Comparison of ENCODE assay signal across 21 cellular contexts in genomic region chr14:20956376-20956976, GRCh38. TPM values are rescaled to one million over a fixed set of nuclear protein-coding genes. Genes with fewer than 3 reads are reported as not detected.
A peak's percentile ranks its signal among the peaks of the same experiment; 100 is the strongest.
DNase-seq lines count a peak whose midpoint lies in the region; ATAC-seq and TF ChIP-seq lines count a peak whose summit lies in the region.
"Had no signal": no experiment of that assay in that cellular context is flagged by ENCODE, and none has a peak within 500 bp of the region (broad histone marks: within the 10 kb centered on the region; RNA-seq: fewer than 3 reads in every experiment).

No MANE protein-coding gene starts in this region.

- 73 to 91% methylated on average over 5 to 11 of the region's 11 CpGs for WGBS in transverse colon (ENCODE audit: low coverage in 1 of 2), 2 donors

- TF ChIP-seq CTCF in neutrophil (IDR thresholded peaks at IDR 0.05) (no peak), transverse colon (IDR thresholded peaks at IDR 0.05) (no peak)

- H3K9me3 ChIP-seq in KOPT-K1 (ENCODE audit: insufficient read depth, low read length, poor library complexity, severe bottlenecking) (no peaks in the 10 kb centered on the region), neutrophil (no peaks in the 10 kb centered on the region), transverse colon (no peaks in the 10 kb centered on the region)
- H3K9me3 ChIP-seq: SJSA1 had no signal

- CTCF ChIA-PET in activated CD8-positive, alpha-beta T cell treated with anti-CD3 and anti-CD28 coated beads, Interleukin-2, amount 10 ng/mL, durations not matched to agents 7 days and 5 days (lab: Charles Lee): interaction anchor here (1.0 to 2.7 kb wide), 3 partner anchors 15 to 99 kb away, joined by 3 to 15 read pairs (median 4); no protein-coding TSS in a partner anchor

- peak overlapping the region; percentile 75 for H3K27ac ChIP-seq in KOPT-K1 (ENCODE audit: low read depth, low read length, poor library complexity, severe bottlenecking)
- H3K27ac ChIP-seq in neutrophil: peak overlapping the region; percentile 77
- no peak overlapping the region for H3K27ac ChIP-seq in transverse colon
- H3K27ac ChIP-seq: PC-9, SJSA1 had no signal

- no peak for DNase-seq in activated naive CD8-positive, alpha-beta T cell treated with anti-CD3 and anti-CD28 coated beads, Interleukin-2, amount 10 ng/mL, durations not matched to agents 7 days and 5 days
- no peak for DNase-seq in activated naive CD8-positive, alpha-beta T cell treated with anti-CD3 and anti-CD28 coated beads, Interleukin-2, amount 50 U/mL, for 24 hours
- DNase-seq in activated CD8-positive, alpha-beta T cell treated with anti-CD3 and anti-CD28 coated beads, Interleukin-2, amount 10 ng/mL, durations not matched to agents 7 days and 5 days: no peak
- no peak for DNase-seq in pons (ENCODE audit: low spot score)
- DNase-seq in transverse colon: no peak
- DNase-seq: C1 segment of cervical spinal cord, DMS 273 treated with DMSO at 0.1 percent for 48 hours, GDM1, NCI-H1048, NCI-H1436, NCI-H2029, NCI-H345, NCI-H524 treated with DMSO at 0.1 percent for 48 hours, PC-9 had no signal

- H3K27me3 Mint-ChIP-seq in activated naive CD8-positive, alpha-beta T cell treated with anti-CD3 and anti-CD28 coated beads, Interleukin-2, amount 10 ng/mL, durations not matched to agents 7 days and 5 days: peaks cover 17% of the 10 kb centered on the region
- H3K27me3 Mint-ChIP-seq in activated naive CD8-positive, alpha-beta T cell treated with anti-CD3 and anti-CD28 coated beads, Interleukin-2, amount 50 U/mL, for 24 hours: peaks cover 8% of the 10 kb centered on the region
- H3K27me3 Mint-ChIP-seq in activated CD8-positive, alpha-beta T cell treated with anti-CD3 and anti-CD28 coated beads, Interleukin-2, amount 10 ng/mL, durations not matched to agents 7 days and 5 days (ENCODE audit: low read depth): peaks cover 23% of the 10 kb centered on the region

- TF ChIP-seq EP300 in transverse colon (IDR thresholded peaks at IDR 0.05; ENCODE audit: low read depth): no peak

- no peaks in the 10 kb centered on the region for H3K9me3 Mint-ChIP-seq in activated naive CD8-positive, alpha-beta T cell treated with anti-CD3 and anti-CD28 coated beads, Interleukin-2, amount 10 ng/mL, durations not matched to agents 7 days and 5 days
- no peaks in the 10 kb centered on the region for H3K9me3 Mint-ChIP-seq in activated naive CD8-positive, alpha-beta T cell treated with anti-CD3 and anti-CD28 coated beads, Interleukin-2, amount 50 U/mL, for 24 hours
- H3K9me3 Mint-ChIP-seq in activated CD8-positive, alpha-beta T cell treated with anti-CD3 and anti-CD28 coated beads, Interleukin-2, amount 10 ng/mL, durations not matched to agents 7 days and 5 days (ENCODE audit: insufficient read depth): no peaks in the 10 kb centered on the region

- H3K4me3 ChIP-seq in neutrophil (ENCODE audit: low read depth in 1 of 2, low read length in 1 of 2): no peak overlapping the region
- H3K4me3 ChIP-seq in transverse colon: no peak overlapping the region
- H3K4me3 ChIP-seq: PC-9, SJSA1 had no signal

- POLR2A ChIA-PET in activated naive CD8-positive, alpha-beta T cell treated with anti-CD3 and anti-CD28 coated beads, Interleukin-2, amount 10 ng/mL, durations not matched to agents 7 days and 5 days (lab: Charles Lee): interaction anchor here (1.3 kb wide), 1 partner anchor 14 kb away, joined by 4 read pairs; no protein-coding TSS in a partner anchor
- POLR2A ChIA-PET in activated CD8-positive, alpha-beta T cell treated with anti-CD3 and anti-CD28 coated beads, Interleukin-2, amount 10 ng/mL, durations not matched to agents 7 days and 5 days (lab: Charles Lee): no interaction called here

- H3K36me3 Mint-ChIP-seq in activated naive CD8-positive, alpha-beta T cell treated with anti-CD3 and anti-CD28 coated beads, Interleukin-2, amount 10 ng/mL, durations not matched to agents 7 days and 5 days: peaks cover 2% of the 10 kb centered on the region
- no peaks in the 10 kb centered on the region for H3K36me3 Mint-ChIP-seq in activated naive CD8-positive, alpha-beta T cell treated with anti-CD3 and anti-CD28 coated beads, Interleukin-2, amount 50 U/mL, for 24 hours (ENCODE audit: low read depth)
- H3K36me3 Mint-ChIP-seq in activated CD8-positive, alpha-beta T cell treated with anti-CD3 and anti-CD28 coated beads, Interleukin-2, amount 10 ng/mL, durations not matched to agents 7 days and 5 days (ENCODE audit: low read depth): no peaks in the 10 kb centered on the region

- H3K27me3 ChIP-seq in neutrophil: no peaks in the 10 kb centered on the region
- H3K27me3 ChIP-seq in transverse colon: no peaks in the 10 kb centered on the region

- TF ChIP-seq POLR2A in transverse colon (IDR thresholded peaks at IDR 0.05): no peak

- H3K27ac Mint-ChIP-seq in activated naive CD8-positive, alpha-beta T cell treated with anti-CD3 and anti-CD28 coated beads, Interleukin-2, amount 10 ng/mL, durations not matched to agents 7 days and 5 days: no peak overlapping the region
- H3K27ac Mint-ChIP-seq in activated naive CD8-positive, alpha-beta T cell treated with anti-CD3 and anti-CD28 coated beads, Interleukin-2, amount 50 U/mL, for 24 hours: no peak overlapping the region
- H3K27ac Mint-ChIP-seq in activated CD8-positive, alpha-beta T cell treated with anti-CD3 and anti-CD28 coated beads, Interleukin-2, amount 10 ng/mL, durations not matched to agents 7 days and 5 days: peak overlapping the region; percentile 13

- ATAC-seq in activated naive CD8-positive, alpha-beta T cell treated with anti-CD3 and anti-CD28 coated beads, Interleukin-2, amount 10 ng/mL, durations not matched to agents 7 days and 5 days (ENCODE audit: low read depth): no peak
- ATAC-seq in activated naive CD8-positive, alpha-beta T cell treated with anti-CD3 and anti-CD28 coated beads, Interleukin-2, amount 50 U/mL, for 24 hours: no peak
- ATAC-seq in activated CD8-positive, alpha-beta T cell treated with anti-CD3 and anti-CD28 coated beads, Interleukin-2, amount 10 ng/mL, durations not matched to agents 7 days and 5 days: no peak
- ATAC-seq in GM21381 (IDR thresholded peaks at IDR 0.05; ENCODE audit: unreplicated experiment): no peak

- peak overlapping the region; percentile 18 for H3K4me3 Mint-ChIP-seq in activated naive CD8-positive, alpha-beta T cell treated with anti-CD3 and anti-CD28 coated beads, Interleukin-2, amount 10 ng/mL, durations not matched to agents 7 days and 5 days
- no peak overlapping the region for H3K4me3 Mint-ChIP-seq in activated naive CD8-positive, alpha-beta T cell treated with anti-CD3 and anti-CD28 coated beads, Interleukin-2, amount 50 U/mL, for 24 hours
- no peak overlapping the region for H3K4me3 Mint-ChIP-seq in activated CD8-positive, alpha-beta T cell treated with anti-CD3 and anti-CD28 coated beads, Interleukin-2, amount 10 ng/mL, durations not matched to agents 7 days and 5 days

- intact Hi-C loops in transverse colon (cut with DNase I; ENCODE audit: low total_unique reads): no loop called here

- H3K4me1 ChIP-seq in neutrophil (ENCODE audit: control insufficient read depth in 1 of 2, insufficient read depth in 1 of 2, low read depth in 1 of 2, low read length in 1 of 2) (peaks cover 53 to 62% of the 10 kb centered on the region in 2 experiments), transverse colon (peaks cover 0 to 6% (median 0%) of the 10 kb centered on the region in 4 donors)
- H3K4me1 ChIP-seq: SJSA1 had no signal

- in situ Hi-C loops in transverse colon (cut with MboI; ENCODE audit: low pct_ligation_motif_present in 1 of 4, low pct_unique_long_range_greater_than_20kb in 1 of 4, low sequenced_read_pairs in 3 of 4): no loop called here

- peaks cover 19% of the 10 kb centered on the region for H3K4me1 Mint-ChIP-seq in activated naive CD8-positive, alpha-beta T cell treated with anti-CD3 and anti-CD28 coated beads, Interleukin-2, amount 10 ng/mL, durations not matched to agents 7 days and 5 days
- peaks cover 16% of the 10 kb centered on the region for H3K4me1 Mint-ChIP-seq in activated naive CD8-positive, alpha-beta T cell treated with anti-CD3 and anti-CD28 coated beads, Interleukin-2, amount 50 U/mL, for 24 hours
- peaks cover 27% of the 10 kb centered on the region for H3K4me1 Mint-ChIP-seq in activated CD8-positive, alpha-beta T cell treated with anti-CD3 and anti-CD28 coated beads, Interleukin-2, amount 10 ng/mL, durations not matched to agents 7 days and 5 days (ENCODE audit: low read depth)

- H3K36me3 ChIP-seq in KOPT-K1 (ENCODE audit: insufficient read depth, low read length) (no peaks in the 10 kb centered on the region), neutrophil (no peaks in the 10 kb centered on the region), transverse colon (no peaks in the 10 kb centered on the region)
- H3K36me3 ChIP-seq: SJSA1 had no signal

RNA-seq across cellular contexts. Expression of gene RNASE2, which starts 1.2 kb away (rescaled TPM):
- not detected for total RNA-seq in activated naive CD8-positive, alpha-beta T cell treated with anti-CD3 and anti-CD28 coated beads, Interleukin-2, amount 10 ng/mL, durations not matched to agents 7 days and 5 days
- not detected for total RNA-seq in activated CD8-positive, alpha-beta T cell treated with anti-CD3 and anti-CD28 coated beads, Interleukin-2, amount 10 ng/mL, durations not matched to agents 7 days and 5 days
- total RNA-seq in transverse colon: 1 to 10 TPM in 1 of 4 donors, not detected in 3; 2.7 TPM
- total RNA-seq: A673, Daoy, H4, PC-9, SJSA1 had no signal

RNA-seq across cellular contexts. Expression of gene METTL17, which starts 33.3 kb away (rescaled TPM):
- 100 to 1,000 TPM in 1 of 2 experiments, 10 to 100 TPM in 1; 92.9 to 100 TPM for total RNA-seq in activated naive CD8-positive, alpha-beta T cell treated with anti-CD3 and anti-CD28 coated beads, Interleukin-2, amount 10 ng/mL, durations not matched to agents 7 days and 5 days
- 100 to 1,000 TPM in 1 of 2 experiments, 10 to 100 TPM in 1; 97.5 to 103 TPM for total RNA-seq in activated CD8-positive, alpha-beta T cell treated with anti-CD3 and anti-CD28 coated beads, Interleukin-2, amount 10 ng/mL, durations not matched to agents 7 days and 5 days
- 100 to 1,000 TPM in 2 of 4 donors, 10 to 100 TPM in 2; 74.8 to 124 (median 108) TPM for total RNA-seq in transverse colon

RNA-seq across cellular contexts. Expression of gene SLC39A2, which starts 42.6 kb away (rescaled TPM):
- under 1 TPM in 1 of 2 experiments, not detected in 1; 0.25 TPM for total RNA-seq in activated naive CD8-positive, alpha-beta T cell treated with anti-CD3 and anti-CD28 coated beads, Interleukin-2, amount 10 ng/mL, durations not matched to agents 7 days and 5 days
- not detected for total RNA-seq in activated CD8-positive, alpha-beta T cell treated with anti-CD3 and anti-CD28 coated beads, Interleukin-2, amount 10 ng/mL, durations not matched to agents 7 days and 5 days
- total RNA-seq in transverse colon: 1 to 10 TPM in 1 of 4 donors, under 1 TPM in 1, not detected in 2; 0.82 to 1.4 TPM
- total RNA-seq: A673, Daoy, H4, SJSA1 had no signal

Comparison
In these comparisons a context has a peak if more than half of its experiments do, and no peak if none do; other contexts are left out.
1. H3K27ac ChIP-seq: peak in KOPT-K1 (single experiment) and neutrophil (single experiment); none in transverse colon (0 of 4).